Comparison of ENCODE assay signal across 12 cellular contexts in genomic region chr20:18585134-18585533, GRCh38. TPM values are rescaled to one million over a fixed set of nuclear protein-coding genes. Genes with fewer than 3 reads are reported as not detected.
DNase-seq lines count a peak whose midpoint lies in the region; ATAC-seq and TF ChIP-seq lines count a peak whose summit lies in the region.
"Had no signal": no experiment of that assay in that cellular context is flagged by ENCODE, and none has a peak within 500 bp of the region (broad histone marks: within the 10 kb centered on the region; RNA-seq: fewer than 3 reads in every experiment).

No MANE protein-coding gene starts in this region.

- peaks cover 6% of the 10 kb centered on the region for H3K4me1 ChIP-seq in mucosa of descending colon (ENCODE audit: low read depth)

- no peaks in the 10 kb centered on the region for H3K9me3 ChIP-seq in mucosa of descending colon
- H3K9me3 ChIP-seq: testis had no signal

- no peak for TF ChIP-seq CTCF in cardiac fibroblast (IDR thresholded peaks at IDR 0.05; ENCODE audit: low read depth, low read length)
- TF ChIP-seq CTCF in coronary artery (IDR thresholded peaks at IDR 0.05) = no peak
- TF ChIP-seq CTCF in mucosa of descending colon (IDR thresholded peaks at IDR 0.05) = no peak

- DNase-seq in EH (ENCODE audit: low read depth) (peak; percentile 61), LoVo (ENCODE audit: low spot score) (peak; percentile 80), cardiac fibroblast (ENCODE audit: low read depth in 2 of 2) (peak; percentile 24 to 53), kidney tubule cell (ENCODE audit: low spot score) (peak; percentile 98), coronary artery (ENCODE audit: low spot score) (no peak), mucosa of descending colon (no peak)
- DNase-seq in activated CD4-positive, CD25-positive, alpha-beta regulatory T cell (lab: John Stamatoyannopoulos, UW) = no peak
- DNase-seq: activated T-cell treated with anti-CD3 and anti-CD28 coated beads, Interleukin-2, amount 50 U/mL, for 1 hour; NCI-H1092 treated with DMSO at 0.1 percent for 48 hours; testis had no signal

- H3K27ac ChIP-seq in coronary artery = no peak overlapping the region
- H3K27ac ChIP-seq: testis had no signal

- intact Hi-C loops in mucosa of descending colon (cut with DNase I, micrococcal nuclease) = no loop called here

- no peaks in the 10 kb centered on the region for H3K36me3 ChIP-seq in mucosa of descending colon (ENCODE audit: low read depth)

- ATAC-seq in mucosa of descending colon (no peak), HG03378 (IDR thresholded peaks at IDR 0.05; ENCODE audit: unreplicated experiment) (no peak)

- H3K4me3 ChIP-seq in cardiac fibroblast (replicated peaks in 1 of 2; ENCODE audit: low read depth in 2 of 2, low read length in 2 of 2) = no peak overlapping the region
- H3K4me3 ChIP-seq in coronary artery = no peak overlapping the region
- H3K4me3 ChIP-seq in mucosa of descending colon = no peak overlapping the region
- H3K4me3 ChIP-seq: lung, testis had no signal

RNA-seq across cellular contexts. Expression of gene DTD1, which starts 2.7 kb away (rescaled TPM):
- 10 to 100 TPM; 10.9 to 18.1 (median 14.1) TPM for total RNA-seq in mucosa of descending colon

RNA-seq across cellular contexts. Expression of gene SMIM26, which starts 17.9 kb away (rescaled TPM):
- 10 to 100 TPM; 55.7 to 70.1 (median 59.2) TPM for total RNA-seq in mucosa of descending colon

Comparison
In these comparisons a context has a peak if more than half of its experiments do, and no peak if none do; other contexts are left out.
1. DNase-seq: peak in EH (single experiment), LoVo (single experiment), cardiac fibroblast (2 of 2) and kidney tubule cell (single experiment); none in coronary artery (single experiment), mucosa of descending colon (0 of 3) and activated CD4-positive, CD25-positive, alpha-beta regulatory T cell (0 of 4).